In genomic region chr7:98106647-98107312, GRCh38 we compare ENCODE assay signal across 8 cellular contexts.
A peak's percentile ranks its signal among the peaks of the same experiment; 100 is the strongest.
DNase-seq lines count a peak whose midpoint lies in the region; ATAC-seq and TF ChIP-seq lines count a peak whose summit lies in the region.

TSS of gene LMTK2 (plus strand) at chr7:98106862. CDS start at chr7:98107178, 316 bp downstream.

- ATAC-seq in GM18909 (IDR thresholded peaks at IDR 0.05; ENCODE audit: poor library complexity, unreplicated experiment), result peak; percentile 100
- peak; percentile 100 for ATAC-seq in HG03175 (IDR thresholded peaks at IDR 0.05; ENCODE audit: unreplicated experiment)
- ATAC-seq in central memory CD8-positive, alpha-beta T cell (replicated peaks; ENCODE audit: extremely low read depth, poor library complexity, severe bottlenecking), result peak; percentile 100

- H3K4me3 Mint-ChIP-seq in central memory CD8-positive, alpha-beta T cell, result peak within 1 kb of the TSS; percentile 97

- H3K36me3 Mint-ChIP-seq in central memory CD8-positive, alpha-beta T cell (ENCODE audit: insufficient read depth), result peaks cover 9% of the 10 kb centered on the region

- H3K27me3 Mint-ChIP-seq in central memory CD8-positive, alpha-beta T cell, result peaks cover 6% of the 10 kb centered on the region

- DNase-seq in AG09319 (ENCODE audit: extremely low read depth, low read depth), result peak; percentile 77
- DNase-seq in NCI-H226, result peak; percentile 80
- peak; percentile 93 to 96 (median 96) for DNase-seq in activated CD4-positive, CD25-positive, alpha-beta regulatory T cell (lab: John Stamatoyannopoulos, UW)
- DNase-seq in central memory CD8-positive, alpha-beta T cell (ENCODE audit: low spot score in 2 of 2), result peak; percentile 96 to 99
- DNase-seq in islet precursor cell, result peak; percentile 95
- peak; percentile 92 to 97 (median 94) for DNase-seq in stimulated activated CD4-positive, alpha-beta T cell treated with anti-CD3 and anti-CD28 coated beads, Interleukin-12 subunit alpha, Interleukin-12 subunit beta, amount 100 ng/mL, for 48 hours (ENCODE audit: low read depth in 2 of 3, low spot score in 1 of 3)

- H3K9me3 Mint-ChIP-seq in central memory CD8-positive, alpha-beta T cell, result peaks cover 4% of the 10 kb centered on the region

- peak; percentile 93 for TF ChIP-seq CTCF in AG09319 (IDR thresholded peaks at IDR 0.05; ENCODE audit: low read depth, low read length)

- H3K27ac Mint-ChIP-seq in central memory CD8-positive, alpha-beta T cell (ENCODE audit: low read depth), result peak within 1 kb of the TSS; percentile 27

- peaks cover 38% of the 10 kb centered on the region for H3K4me1 Mint-ChIP-seq in central memory CD8-positive, alpha-beta T cell

Comparison
In these comparisons a context has a peak if more than half of its experiments do, and no peak if none do; other contexts are left out.
1. Peak in every context shown above with its lines: DNase-seq and ATAC-seq.